ENCODE assay signal across 8 cellular contexts in the genomic region with DNA sequence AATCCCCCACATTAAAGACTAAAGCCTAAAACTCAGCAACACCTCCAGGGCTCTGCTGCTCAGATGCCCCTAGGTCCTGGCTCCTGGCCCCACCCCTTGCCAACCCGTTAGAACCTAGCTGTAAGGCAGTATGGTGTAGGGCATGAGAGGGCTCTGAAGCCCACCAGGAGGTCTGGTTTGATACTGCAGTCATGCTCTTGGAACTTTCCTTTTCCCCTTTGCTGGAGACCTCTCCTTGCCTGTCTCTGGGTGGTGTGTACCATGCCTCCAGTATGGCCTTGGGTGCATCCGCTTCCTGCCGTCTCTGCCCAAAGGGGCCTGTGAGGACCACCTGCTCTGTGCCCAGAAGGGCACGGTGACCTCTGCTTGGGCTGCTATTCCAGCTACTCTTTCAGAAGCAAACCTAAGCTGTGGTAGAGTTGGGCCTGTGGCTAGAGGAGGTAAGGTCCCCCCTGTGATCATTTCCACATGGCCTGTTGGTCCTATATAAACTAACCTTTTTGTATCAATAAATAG. TPM values are rescaled to one million over a fixed set of nuclear protein-coding genes. Genes with fewer than 3 reads are reported as not detected.
A peak's percentile ranks its signal among the peaks of the same experiment; 100 is the strongest.
DNase-seq lines count a peak whose midpoint lies in the region; ATAC-seq and TF ChIP-seq lines count a peak whose summit lies in the region.
"Had no signal": no experiment of that assay in that cellular context is flagged by ENCODE, and none has a peak within 500 bp of the region (broad histone marks: within the 10 kb centered on the region; RNA-seq: fewer than 3 reads in every experiment).

No MANE protein-coding gene starts in this region.

- TF ChIP-seq CTCF in GM12864 (IDR thresholded peaks at IDR 0.05; ENCODE audit: low read depth, low read length, missing control alignments): no peak
- TF ChIP-seq CTCF in PC-3 (conservative IDR thresholded peaks at IDR 0.05; ENCODE audit: low read depth, low read length): no peak
- TF ChIP-seq CTCF in endodermal cell (conservative IDR thresholded peaks at IDR 0.05): no peak

- peak overlapping the region; percentile 65 for H3K4me3 Mint-ChIP-seq in endodermal cell

- H3K4me1 ChIP-seq in PC-3 (ENCODE audit: insufficient read depth, low read length) (peaks cover 38% of the 10 kb centered on the region), endodermal cell (ENCODE audit: control insufficient read depth, insufficient read depth, low read length) (peaks cover 6% of the 10 kb centered on the region)

- DNase-seq in GM12864 (ENCODE audit: low read depth) (no peak), PC-3 (no peak), endodermal cell (no peak), skeletal muscle cell (ENCODE audit: low read depth) (no peak), NCI-H2171 (lab: John Stamatoyannopoulos, UW) (no peak), DMS153 (lab: John Stamatoyannopoulos, UW) (no peak)
- DNase-seq: retina had no signal

- BruUV-seq in PC-3 (replicated peaks; lab: Mats Ljungman, UMichigan): no TSS peak

- peaks cover 16% of the 10 kb centered on the region for H3K36me3 ChIP-seq in PC-3 (ENCODE audit: low read depth, low read length)
- peaks cover 14% of the 10 kb centered on the region for H3K36me3 ChIP-seq in endodermal cell (ENCODE audit: control insufficient read depth, insufficient read depth, low read length)

- intact Hi-C loops in PC-3 (cut with micrococcal nuclease): no loop called here

- CTCF ChIA-PET in PC-3 (lab: Charles Lee): no interaction called here

- H3K79me2 ChIP-seq in PC-3 (ENCODE audit: low read length): peaks cover 75% of the 10 kb centered on the region

- H3K4me2 ChIP-seq in PC-3 (ENCODE audit: low read length): peak overlapping the region; percentile 84

- H3K9me2 ChIP-seq in PC-3 (replicated peaks; ENCODE audit: low read length): no peaks in the 10 kb centered on the region

- no peak overlapping the region for H3K27ac Mint-ChIP-seq in endodermal cell

- no peak for ATAC-seq in PC-3
- no peak for ATAC-seq in GM19324 (IDR thresholded peaks at IDR 0.05; ENCODE audit: low FRiP score, unreplicated experiment)

- H3K27me3 Mint-ChIP-seq in endodermal cell (ENCODE audit: insufficient read depth): peaks cover under 1% of the 10 kb centered on the region

- H3F3A ChIP-seq in PC-3 (ENCODE audit: low read length, unreplicated experiment): no peaks in the 10 kb centered on the region

- H2AFZ ChIP-seq in PC-3 (ENCODE audit: low read length): no peak overlapping the region

- H3K9me3 ChIP-seq in PC-3 (ENCODE audit: low read length): no peaks in the 10 kb centered on the region
- H3K9me3 ChIP-seq in endodermal cell (ENCODE audit: control insufficient read depth, low read length): no peaks in the 10 kb centered on the region

- H3K9me3 Mint-ChIP-seq in endodermal cell: no peaks in the 10 kb centered on the region

- H3K4me3 ChIP-seq in GM12864 (ENCODE audit: low read depth, low read length) (peak overlapping the region; percentile 59), PC-3 (ENCODE audit: low read length) (peak overlapping the region; percentile 87), endodermal cell (ENCODE audit: low read length) (peak overlapping the region; percentile 90), skeletal muscle cell (ENCODE audit: low read depth, low read length) (peak overlapping the region; percentile 3)

- WGBS in endodermal cell (ENCODE audit: insufficient coverage in 1 of 2, insufficient read length in 1 of 2), 2 experiments: 89 to 90% methylated on average over 3 to 4 of the region's 4 CpGs

- peaks cover 32% of the 10 kb centered on the region for H3K4me1 Mint-ChIP-seq in endodermal cell

- peaks cover 61% of the 10 kb centered on the region for H4K20me1 ChIP-seq in PC-3 (ENCODE audit: low read length)

- H3K36me3 Mint-ChIP-seq in endodermal cell (ENCODE audit: low read depth): no peaks in the 10 kb centered on the region

- no peak overlapping the region for H3K9ac ChIP-seq in PC-3 (ENCODE audit: low read length)
- no peak overlapping the region for H3K9ac ChIP-seq in endodermal cell (ENCODE audit: extremely low read depth, low read length, poor library complexity, severe bottlenecking)

- H3K27me3 ChIP-seq in PC-3 (ENCODE audit: low read length) (no peaks in the 10 kb centered on the region), endodermal cell (ENCODE audit: control insufficient read depth, insufficient read depth, low read length, poor library complexity, severe bottlenecking) (no peaks in the 10 kb centered on the region)

- H3K27ac ChIP-seq in PC-3 (ENCODE audit: low read length) (no peak overlapping the region), endodermal cell (ENCODE audit: low read depth, low read length) (no peak overlapping the region)

- POLR2A ChIA-PET in PC-3 (lab: Charles Lee; ENCODE audit: unreplicated experiment): no interaction called here

RNA-seq across cellular contexts. Expression of a gene that starts 3.5 kb away (rescaled TPM):
- total RNA-seq in PC-3 (2014; rRNA removed) (39.3 and 42.4 TPM in 2 replicates), endodermal cell (10 to 100 TPM; 25.5 to 32.7 TPM)
- polyA plus RNA-seq in endodermal cell (2013, experiment 1 of 2): 28.5 TPM
- 31.3 TPM for polyA plus RNA-seq in endodermal cell (2013, experiment 2 of 2)

Comparison
In these comparisons a context has a peak if more than half of its experiments do, and no peak if none do; other contexts are left out.
1. H3K4me3 ChIP-seq: peak in every context shown above with its lines; median percentile 90 in endodermal cell; 87 in PC-3; 59 in GM12864; 3 in skeletal muscle cell.